Comparison of ENCODE assay signal across 14 cellular contexts in genomic region chr3:170506556-170506955, GRCh38.
A peak's percentile ranks its signal among the peaks of the same experiment; 100 is the strongest.
DNase-seq lines count a peak whose midpoint lies in the region; ATAC-seq, FAIRE-seq and TF ChIP-seq lines count a peak whose summit lies in the region.
"Had no signal": no experiment of that assay in that cellular context is flagged by ENCODE, and none has a peak within 500 bp of the region (broad histone marks: within the 10 kb centered on the region; RNA-seq: fewer than 3 reads in every experiment).

No MANE protein-coding gene starts in this region.

- H3K9me3 Mint-ChIP-seq in astrocyte (ENCODE audit: unreplicated experiment): peaks cover 4% of the 10 kb centered on the region
- H3K9me3 Mint-ChIP-seq in activated CD4-positive, alpha-beta memory T cell treated with anti-CD3 and anti-CD28 coated beads for 36 hours: no peaks in the 10 kb centered on the region
- H3K9me3 Mint-ChIP-seq: activated CD8-positive, alpha-beta T cell treated with anti-CD3 and anti-CD28 coated beads for 36 hours had no signal

- intact Hi-C loops in activated CD4-positive, alpha-beta memory T cell treated with anti-CD3 and anti-CD28 coated beads for 36 hours (cut with micrococcal nuclease): no loop called here

- H3K27ac ChIP-seq in astrocyte (ENCODE audit: low read depth, low read length): no peak overlapping the region
- H3K27ac ChIP-seq: ascending aorta, neutrophil, upper lobe of right lung had no signal

- H3K27me3 ChIP-seq in astrocyte (ENCODE audit: insufficient read depth, low read length): no peaks in the 10 kb centered on the region
- H3K27me3 ChIP-seq: ascending aorta, upper lobe of right lung had no signal

- no peak for TF ChIP-seq CTCF in astrocyte (IDR thresholded peaks at IDR 0.05; ENCODE audit: insufficient read depth, low read depth, low read length)

- peak; percentile 36 for FAIRE-seq in H54 (lab: Jason Lieb, UNC)
- FAIRE-seq in astrocyte (lab: Jason Lieb, UNC): no peak

- no peak overlapping the region for H3K4me3 Mint-ChIP-seq in astrocyte (ENCODE audit: unreplicated experiment)
- no peak overlapping the region for H3K4me3 Mint-ChIP-seq in activated CD4-positive, alpha-beta memory T cell treated with anti-CD3 and anti-CD28 coated beads for 36 hours
- H3K4me3 Mint-ChIP-seq: activated CD8-positive, alpha-beta T cell treated with anti-CD3 and anti-CD28 coated beads for 36 hours had no signal

- peaks cover 4% of the 10 kb centered on the region for H3K27me3 Mint-ChIP-seq in astrocyte (ENCODE audit: low read depth, unreplicated experiment)
- H3K27me3 Mint-ChIP-seq in activated CD4-positive, alpha-beta memory T cell treated with anti-CD3 and anti-CD28 coated beads for 36 hours: peaks cover 4% of the 10 kb centered on the region

- H3K4me1 Mint-ChIP-seq in astrocyte (ENCODE audit: low read depth, unreplicated experiment): peaks cover 11% of the 10 kb centered on the region
- H3K4me1 Mint-ChIP-seq in activated CD4-positive, alpha-beta memory T cell treated with anti-CD3 and anti-CD28 coated beads for 36 hours (ENCODE audit: low read depth): no peaks in the 10 kb centered on the region

- H3K4me3 ChIP-seq in astrocyte (ENCODE audit: insufficient read depth, low read depth, low read length): no peak overlapping the region
- H3K4me3 ChIP-seq: ascending aorta, upper lobe of right lung had no signal

- no peaks in the 10 kb centered on the region for H3K79me2 ChIP-seq in astrocyte (ENCODE audit: insufficient read depth, low read length)

- no peak for TF ChIP-seq POLR2A in H54 (IDR thresholded peaks at IDR 0.05; ENCODE audit: low read depth, low read length)

- peak; percentile 41 for DNase-seq in AG08395 (ENCODE audit: low spot score)
- DNase-seq in H54 (ENCODE audit: insufficient read length, low spot score): no peak
- DNase-seq in astrocyte (ENCODE audit: low read depth): no peak
- DNase-seq in kidney tubule cell (ENCODE audit: low spot score): peak; percentile 68
- DNase-seq in NOMO-1 treated with DMSO at 0.1 percent for 48 hours (lab: John Stamatoyannopoulos, UW; ENCODE audit: unreplicated experiment): no peak
- DNase-seq in activated CD4-positive, alpha-beta memory T cell treated with anti-CD3 and anti-CD28 coated beads for 36 hours: no peak
- DNase-seq in activated CD4-positive, CD25-positive, alpha-beta regulatory T cell treated with anti-CD3 and anti-CD28 coated beads, Interleukin-2, amount 50 U/mL, for 72 hours: no peak
- DNase-seq: activated CD8-positive, alpha-beta T cell treated with anti-CD3 and anti-CD28 coated beads for 36 hours; DND-41; hippocampal formation; upper lobe of right lung had no signal

- H3K9me3 ChIP-seq in astrocyte (ENCODE audit: insufficient read depth, low read depth, low read length): no peaks in the 10 kb centered on the region
- H3K9me3 ChIP-seq: ascending aorta, neutrophil, upper lobe of right lung had no signal

- peak overlapping the region; percentile 63 for H3K27ac Mint-ChIP-seq in astrocyte (ENCODE audit: unreplicated experiment)
- H3K27ac Mint-ChIP-seq in activated CD4-positive, alpha-beta memory T cell treated with anti-CD3 and anti-CD28 coated beads for 36 hours: no peak overlapping the region
- H3K27ac Mint-ChIP-seq: activated CD8-positive, alpha-beta T cell treated with anti-CD3 and anti-CD28 coated beads for 36 hours had no signal

- no peaks in the 10 kb centered on the region for H3K4me1 ChIP-seq in astrocyte (ENCODE audit: insufficient read depth, low read length)
- H3K4me1 ChIP-seq: ascending aorta, upper lobe of right lung had no signal

- ATAC-seq in HG03432 (IDR thresholded peaks at IDR 0.05; ENCODE audit: unreplicated experiment): no peak
- ATAC-seq: activated CD8-positive, alpha-beta T cell treated with anti-CD3 and anti-CD28 coated beads for 36 hours; upper lobe of right lung had no signal

- H3K36me3 ChIP-seq in astrocyte (ENCODE audit: insufficient read depth, low read length): no peaks in the 10 kb centered on the region
- H3K36me3 ChIP-seq: ascending aorta, neutrophil, upper lobe of right lung had no signal

- no peak overlapping the region for H3K4me2 ChIP-seq in astrocyte (ENCODE audit: low read length)

- CTCF ChIA-PET in activated CD4-positive, alpha-beta memory T cell treated with anti-CD3 and anti-CD28 coated beads for 36 hours (lab: Charles Lee): interaction anchor here (0.9 to 1.3 kb wide), 2 partner anchors 10 to 25 kb away, joined by 3 read pairs; no protein-coding TSS in a partner anchor

- no peaks in the 10 kb centered on the region for H4K20me1 ChIP-seq in astrocyte (ENCODE audit: insufficient read depth, low read length)

- POLR2A ChIA-PET in activated CD4-positive, alpha-beta memory T cell treated with anti-CD3 and anti-CD28 coated beads for 36 hours (lab: Charles Lee): no interaction called here

- H3K36me3 Mint-ChIP-seq in astrocyte (ENCODE audit: low read depth, unreplicated experiment): peaks cover 2% of the 10 kb centered on the region
- no peaks in the 10 kb centered on the region for H3K36me3 Mint-ChIP-seq in activated CD4-positive, alpha-beta memory T cell treated with anti-CD3 and anti-CD28 coated beads for 36 hours

- peak overlapping the region; percentile 12 for H2AFZ ChIP-seq in astrocyte (ENCODE audit: low read depth, low read length)

- H3K9ac ChIP-seq in astrocyte (ENCODE audit: low read length): no peak overlapping the region

Comparison
In these comparisons a context has a peak if more than half of its experiments do, and no peak if none do; other contexts are left out.
1. DNase-seq: peak in AG08395 (single experiment) and kidney tubule cell (single experiment); none in H54 (single experiment), astrocyte (single experiment), NOMO-1 treated with DMSO at 0.1 percent for 48 hours (single experiment), activated CD4-positive, alpha-beta memory T cell treated with anti-CD3 and anti-CD28 coated beads for 36 hours (single experiment) and activated CD4-positive, CD25-positive, alpha-beta regulatory T cell treated with anti-CD3 and anti-CD28 coated beads, Interleukin-2, amount 50 U/mL, for 72 hours (single experiment).